In the genomic region with DNA sequence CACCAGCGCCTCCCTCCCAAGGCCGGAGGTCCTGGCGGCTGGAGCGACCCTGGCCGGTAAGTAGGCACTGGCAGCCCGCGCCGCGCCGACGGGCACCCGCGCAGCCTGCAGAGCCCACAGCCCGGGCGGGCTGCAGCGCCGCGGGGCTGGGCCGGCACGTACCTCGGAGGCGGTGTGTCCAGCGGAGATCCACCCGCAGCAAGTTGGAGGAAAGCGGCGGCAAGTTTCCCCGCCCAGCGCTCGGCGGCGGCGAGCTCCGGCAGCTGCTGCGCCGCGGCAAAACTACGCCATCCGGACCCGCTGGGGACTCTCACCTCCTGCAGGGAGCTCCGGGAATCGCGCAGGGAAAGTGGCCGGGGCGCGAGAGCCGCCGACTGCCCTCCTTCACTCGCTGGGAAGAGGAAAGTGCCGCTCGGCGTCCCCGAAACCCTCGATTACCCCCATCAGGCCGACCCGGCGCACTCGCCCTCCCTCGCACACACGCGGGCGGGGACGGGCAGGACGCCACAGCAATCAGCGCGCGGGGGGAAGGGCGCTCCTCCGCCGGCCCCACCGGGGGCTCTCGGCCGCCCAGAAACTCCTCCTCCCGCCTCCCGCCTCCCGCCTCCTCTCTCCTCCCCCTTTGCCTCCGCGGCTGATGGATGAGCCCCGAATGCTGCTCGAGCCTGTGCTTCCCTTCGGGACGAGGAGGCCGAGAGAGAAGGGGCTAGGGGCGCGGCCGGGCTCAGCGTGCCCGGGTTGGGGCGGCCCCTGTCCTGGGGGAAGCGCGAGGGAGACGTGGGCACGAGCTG, we compare ENCODE assay signal across 8 cellular contexts. TPM values are rescaled to one million over a fixed set of nuclear protein-coding genes. Genes with fewer than 3 reads are reported as not detected.
DNase-seq lines count a peak whose midpoint lies in the region; TF ChIP-seq lines count a peak whose summit lies in the region.

TGFBR3 (minus strand) TSS at position 436 of the 791 bp plus-strand sequence. CDS start 24,620 bp downstream, outside the sequence.

- H2AFZ ChIP-seq in Loucy (ENCODE audit: low read length) = peak within 1 kb of the TSS; percentile 90

- intact Hi-C loops in cardiac septum (cut with DNase I) = loop anchor here (5.0 to 10.0 kb wide), 7 partner anchors 39 to 384 kb away; partner anchors contain the start of gene CDC7

- H3K4me1 ChIP-seq in Loucy (ENCODE audit: insufficient read depth, low read length, poor library complexity, severe bottlenecking) (peaks cover 19% of the 10 kb centered on the region), adipocyte (ENCODE audit: control insufficient read depth, insufficient read depth, low read length) (peaks cover 35% of the 10 kb centered on the region), tibial nerve (peaks cover 0 to 52% (median 19%) of the 10 kb centered on the region in 4 donors)

- H3K9me3 ChIP-seq in Loucy (ENCODE audit: insufficient read depth, low read depth, low read length) (no peaks in the 10 kb centered on the region), adipocyte (ENCODE audit: control insufficient read depth, low read length) (no peaks in the 10 kb centered on the region), tibial nerve (no peaks in the 10 kb centered on the region)

- H3K9me2 ChIP-seq in Loucy (replicated peaks; ENCODE audit: low read depth, low read length) = no peaks in the 10 kb centered on the region

- no peaks in the 10 kb centered on the region for H4K20me1 ChIP-seq in Loucy (ENCODE audit: insufficient read depth, low read length, poor library complexity, severe bottlenecking)

- DNase-seq in EH (ENCODE audit: low read depth) (peak; percentile 94), GOT3 (lab: John Stamatoyannopoulos, UW) (peak; percentile 77), SW480 (ENCODE audit: low spot score) (peak; percentile 78), adipocyte (ENCODE audit: low read depth) (peak; percentile 97), cardiac septum (ENCODE audit: low spot score) (peak; percentile 94), pons (ENCODE audit: low spot score) (peak; percentile 55), tibial nerve (ENCODE audit: low spot score in 2 of 2) (peak; percentile 87 to 89)

- H3K4me3 ChIP-seq in Loucy (ENCODE audit: low read length, poor library complexity, severe bottlenecking) = peak within 1 kb of the TSS; percentile 79
- peak within 1 kb of the TSS; percentile 91 for H3K4me3 ChIP-seq in adipocyte (ENCODE audit: low read length)
- peak within 1 kb of the TSS; percentile 66 to 99 (median 89) for H3K4me3 ChIP-seq in tibial nerve

- peak within 1 kb of the TSS; percentile 92 to 97 (median 92) for H3K27ac ChIP-seq in tibial nerve

- no peaks in the 10 kb centered on the region for H3K79me2 ChIP-seq in Loucy (ENCODE audit: insufficient read depth, low read length)

- WGBS in tibial nerve, 2 donors = 0 to 1% methylated on average over 21 to 53 of the region's 92 CpGs

- TF ChIP-seq CTCF in Loucy (conservative IDR thresholded peaks at IDR 0.05; ENCODE audit: low read length) (peak; percentile 33), tibial nerve (IDR thresholded peaks at IDR 0.05) (peak; percentile 34 to 87 (median 63))

- peak; percentile 80 to 92 for TF ChIP-seq POLR2A in tibial nerve (IDR thresholded peaks at IDR 0.05)

- no peaks in the 10 kb centered on the region for H3F3A ChIP-seq in Loucy (ENCODE audit: low read depth)

- H3K9ac ChIP-seq in Loucy (ENCODE audit: low read depth, low read length, poor library complexity, severe bottlenecking) = peak within 1 kb of the TSS; percentile 33
- H3K9ac ChIP-seq in adipocyte (ENCODE audit: low read length) = peak within 1 kb of the TSS; percentile 92

- H3K36me3 ChIP-seq in Loucy (ENCODE audit: insufficient read depth, low read length) (no peaks in the 10 kb centered on the region), adipocyte (ENCODE audit: control insufficient read depth, insufficient read depth, low read length, severe bottlenecking) (no peaks in the 10 kb centered on the region), tibial nerve (no peaks in the 10 kb centered on the region)

- peak; percentile 75 to 99 for TF ChIP-seq EP300 in tibial nerve (IDR thresholded peaks at IDR 0.05)

- peak within 1 kb of the TSS; percentile 90 for H3K4me2 ChIP-seq in Loucy (ENCODE audit: low read depth, low read length, poor library complexity, severe bottlenecking)

- peaks cover 30% of the 10 kb centered on the region for H3K27me3 ChIP-seq in Loucy (ENCODE audit: insufficient read depth, low read length, poor library complexity, severe bottlenecking)
- no peaks in the 10 kb centered on the region for H3K27me3 ChIP-seq in adipocyte (replicated peaks; ENCODE audit: control insufficient read depth, insufficient read depth, low read length)
- no peaks in the 10 kb centered on the region for H3K27me3 ChIP-seq in tibial nerve

RNA-seq across cellular contexts. Expression of gene TGFBR3, which starts in this region (rescaled TPM):
- total RNA-seq in cardiac septum (12.6 TPM), tibial nerve (100 to 1,000 TPM; 116 to 306 (median 171) TPM)

Comparison
In these comparisons a context has a peak if more than half of its experiments do, and no peak if none do; other contexts are left out.
1. Peak in every context shown above with its lines: DNase-seq, H3K4me3 ChIP-seq and H3K27ac ChIP-seq.